In the genomic region with DNA sequence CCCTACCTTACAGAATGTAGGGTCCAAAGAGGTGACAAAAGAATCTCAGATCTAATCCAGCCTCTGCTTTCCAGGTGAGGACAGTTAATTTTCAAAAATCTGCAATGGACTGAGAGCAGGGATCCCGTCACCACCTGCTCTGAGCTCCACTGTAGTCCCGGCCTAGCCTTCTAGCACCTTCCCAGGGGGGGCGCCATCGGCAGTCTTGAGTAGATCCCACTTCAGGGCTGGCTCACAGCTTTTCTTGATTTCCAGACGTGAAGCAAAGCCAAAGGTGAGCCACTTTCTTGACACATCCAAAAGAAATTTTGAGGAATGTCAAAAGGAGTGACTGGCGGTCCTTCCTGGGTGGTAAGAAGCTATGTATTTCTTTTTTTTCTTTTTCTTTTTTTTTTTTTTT, we compare ENCODE assay signal across 8 cellular contexts.
A peak's percentile ranks its signal among the peaks of the same experiment; 100 is the strongest.
DNase-seq lines count a peak whose midpoint lies in the region; ATAC-seq and TF ChIP-seq lines count a peak whose summit lies in the region.

No MANE protein-coding gene starts in this region.

- no peak overlapping the region for H3K4me3 ChIP-seq in LNCaP clone FGC (ENCODE audit: low read depth, low read length)
- no peak overlapping the region for H3K4me3 ChIP-seq in astrocyte of the cerebellum (ENCODE audit: low read depth, low read length)
- H3K4me3 ChIP-seq in retinal pigment epithelial cell (ENCODE audit: low read length): no peak overlapping the region
- no peak overlapping the region for H3K4me3 ChIP-seq in gastroesophageal sphincter

- DNase-seq in EH (ENCODE audit: low read depth): peak; percentile 22
- DNase-seq in LNCaP clone FGC (ENCODE audit: low read depth): no peak
- peak; percentile 12 for DNase-seq in astrocyte of the cerebellum (ENCODE audit: low read depth)
- no peak for DNase-seq in retinal pigment epithelial cell (ENCODE audit: low read depth)
- DNase-seq in midbrain (lab: John Stamatoyannopoulos, UW): no peak

- ATAC-seq in HG02870 (IDR thresholded peaks at IDR 0.05; ENCODE audit: unreplicated experiment) (no peak), HG02763 (IDR thresholded peaks at IDR 0.05; ENCODE audit: unreplicated experiment) (no peak), gastroesophageal sphincter (no peak)

- no peak for TF ChIP-seq POLR2A in gastroesophageal sphincter (IDR thresholded peaks at IDR 0.05)

- H3K36me3 ChIP-seq in gastroesophageal sphincter: no peaks in the 10 kb centered on the region

- no peaks in the 10 kb centered on the region for H3K4me1 ChIP-seq in gastroesophageal sphincter

- H3K27me3 ChIP-seq in gastroesophageal sphincter: peaks cover 3% of the 10 kb centered on the region

- no peaks in the 10 kb centered on the region for H3K9me3 ChIP-seq in gastroesophageal sphincter

- H3K27ac ChIP-seq in gastroesophageal sphincter: no peak overlapping the region

- 62 to 65% methylated on average over 4 to 5 of the region's 6 CpGs for WGBS in gastroesophageal sphincter (ENCODE audit: low coverage in 1 of 2), 2 donors

- TF ChIP-seq CTCF in LNCaP clone FGC (IDR thresholded peaks at IDR 0.05; ENCODE audit: control insufficient read depth, extremely low read depth, insufficient read depth): 0 out of 2 replicates have a peak, but pooled peaks have one; percentile 6
- TF ChIP-seq CTCF in astrocyte of the cerebellum (IDR thresholded peaks at IDR 0.05; ENCODE audit: low read depth, low read length, missing control alignments): peak; percentile 38
- TF ChIP-seq CTCF in retinal pigment epithelial cell (conservative IDR thresholded peaks at IDR 0.05; ENCODE audit: low read depth, low read length): peak; percentile 45
- no peak for TF ChIP-seq CTCF in gastroesophageal sphincter (IDR thresholded peaks at IDR 0.05)

- in situ Hi-C loops in astrocyte of the cerebellum (cut with HindIII; ENCODE audit: low sequenced_read_pairs): no loop called here

- no peak for TF ChIP-seq EP300 in gastroesophageal sphincter (IDR thresholded peaks at IDR 0.05)

Comparison
In these comparisons a context has a peak if more than half of its experiments do, and no peak if none do; other contexts are left out.
1. DNase-seq: peak in EH (single experiment) and astrocyte of the cerebellum (single experiment); none in LNCaP clone FGC (single experiment), retinal pigment epithelial cell (single experiment) and midbrain (single experiment).
2. CTCF ChIP-seq: peak in LNCaP clone FGC (single experiment), astrocyte of the cerebellum (single experiment) and retinal pigment epithelial cell (single experiment); none in gastroesophageal sphincter (0 of 4).